Comparison of ENCODE assay signal across 13 cellular contexts in genomic region chr5:55997742-55998351, GRCh38. TPM values are rescaled to one million over a fixed set of nuclear protein-coding genes. Genes with fewer than 3 reads are reported as not detected.
DNase-seq lines count a peak whose midpoint lies in the region; ATAC-seq, FAIRE-seq and TF ChIP-seq lines count a peak whose summit lies in the region.
"Had no signal": no experiment of that assay in that cellular context is flagged by ENCODE, and none has a peak within 500 bp of the region (broad histone marks: within the 10 kb centered on the region; RNA-seq: fewer than 3 reads in every experiment).

No MANE protein-coding gene starts in this region.

- H4K20me1 ChIP-seq in hepatocyte (ENCODE audit: insufficient read depth, poor library complexity, severe bottlenecking), result peaks cover 8% of the 10 kb centered on the region

- H3K9me3 Mint-ChIP-seq in activated T-helper 17 cell treated with anti-CD3 and anti-CD28 coated beads, Interleukin-2, amount 50 U/mL, for 72 hours, result no peaks in the 10 kb centered on the region

- H3K36me3 Mint-ChIP-seq in activated T-helper 17 cell treated with anti-CD3 and anti-CD28 coated beads, Interleukin-2, amount 50 U/mL, for 72 hours (ENCODE audit: low read depth), result peaks cover 16% of the 10 kb centered on the region

- peaks cover 24% of the 10 kb centered on the region for H3K79me2 ChIP-seq in hepatocyte

- H3K27me3 ChIP-seq in hepatocyte, result no peaks in the 10 kb centered on the region
- H3K27me3 ChIP-seq in esophagus squamous epithelium, result no peaks in the 10 kb centered on the region
- H3K27me3 ChIP-seq: SJSA1 had no signal

- no peaks in the 10 kb centered on the region for H3K27me3 Mint-ChIP-seq in activated T-helper 17 cell treated with anti-CD3 and anti-CD28 coated beads, Interleukin-2, amount 50 U/mL, for 72 hours

- TF ChIP-seq CTCF in hepatocyte (IDR thresholded peaks at IDR 0.05; ENCODE audit: poor library complexity), result no peak
- no peak for TF ChIP-seq CTCF in esophagus squamous epithelium (IDR thresholded peaks at IDR 0.05)
- no peak for TF ChIP-seq CTCF in kidney (IDR thresholded peaks at IDR 0.05; ENCODE audit: borderline replicate concordance, extremely low read depth, insufficient read depth)

- peak overlapping the region; percentile 0 for H3K4me3 Mint-ChIP-seq in activated T-helper 17 cell treated with anti-CD3 and anti-CD28 coated beads, Interleukin-2, amount 50 U/mL, for 72 hours

- TF ChIP-seq POLR2A in esophagus squamous epithelium (IDR thresholded peaks at IDR 0.05), result no peak

- H3K27ac Mint-ChIP-seq in activated T-helper 17 cell treated with anti-CD3 and anti-CD28 coated beads, Interleukin-2, amount 50 U/mL, for 72 hours, result no peak overlapping the region

- H3K4me2 ChIP-seq in hepatocyte, result no peak overlapping the region

- H3K36me3 ChIP-seq in hepatocyte (replicated peaks; ENCODE audit: insufficient read depth, low read depth) (no peaks in the 10 kb centered on the region), esophagus squamous epithelium (no peaks in the 10 kb centered on the region), kidney (ENCODE audit: control insufficient read depth in 1 of 2, insufficient read depth in 2 of 2, low read length in 2 of 2) (no peaks in the 10 kb centered on the region)

- 84% methylated on average over 5 of the region's 5 CpGs for WGBS in hepatocyte (ENCODE audit: low lambda C conversion rate, missing lambda C conversion rate)
- WGBS in esophagus squamous epithelium, 2 donors, result 78 to 80% methylated on average over 5 of the region's 5 CpGs

- ATAC-seq in activated T-helper 17 cell treated with anti-CD3 and anti-CD28 coated beads, Interleukin-2, amount 50 U/mL, for 72 hours (replicated peaks), result peak; percentile 33
- ATAC-seq in GM19324 (IDR thresholded peaks at IDR 0.05; ENCODE audit: low FRiP score, unreplicated experiment) (no peak), left ventricle myocardium superior (no peak)

- H3K4me1 Mint-ChIP-seq in activated T-helper 17 cell treated with anti-CD3 and anti-CD28 coated beads, Interleukin-2, amount 50 U/mL, for 72 hours, result peaks cover 13% of the 10 kb centered on the region

- H3K4me1 ChIP-seq in hepatocyte (ENCODE audit: insufficient read depth) (peaks cover 13% of the 10 kb centered on the region), esophagus squamous epithelium (peaks cover 4 to 24% (median 5%) of the 10 kb centered on the region in 3 donors), kidney (ENCODE audit: control insufficient read depth in 1 of 2, insufficient read depth in 1 of 2, low read depth in 1 of 2, low read length in 2 of 2) (peaks cover 0 to 8% of the 10 kb centered on the region in 2 donors)

- H3K27ac ChIP-seq in hepatocyte (peak overlapping the region; percentile 73), esophagus squamous epithelium (no peak overlapping the region), kidney (ENCODE audit: low read depth in 2 of 2, low read length in 2 of 2) (no peak overlapping the region)
- H3K27ac ChIP-seq: SJSA1 had no signal

- H3K9me2 ChIP-seq in hepatocyte (replicated peaks; ENCODE audit: insufficient read depth), result no peaks in the 10 kb centered on the region

- DNase-seq in AG20443 (ENCODE audit: low spot score) (peak; percentile 38), HCEC 1CT (peak; percentile 87), hepatocyte (ENCODE audit: low spot score) (peak; percentile 28), esophagus squamous epithelium (lab: John Stamatoyannopoulos, UW) (no peak), left ventricle myocardium superior (no peak), kidney (no peak)
- DNase-seq: DMS53, NCI-H2171 had no signal

- H3K9ac ChIP-seq in kidney (ENCODE audit: low read length in 2 of 2), result no peak overlapping the region

- H2AFZ ChIP-seq in hepatocyte, result no peak overlapping the region

- intact Hi-C loops in esophagus squamous epithelium (cut with DNase I), result no loop called here
- intact Hi-C loops in left ventricle myocardium superior (cut with micrococcal nuclease), result no loop called here
- intact Hi-C loops in kidney (cut with DNase I), result no loop called here

- H3K4me3 ChIP-seq in hepatocyte, result no peak overlapping the region
- H3K4me3 ChIP-seq in esophagus squamous epithelium, result no peak overlapping the region
- H3K4me3 ChIP-seq in kidney (ENCODE audit: low read length in 2 of 2), result no peak overlapping the region
- H3K4me3 ChIP-seq: SJSA1 had no signal

- H3K9me3 ChIP-seq in hepatocyte (ENCODE audit: low read depth) (peaks cover 4% of the 10 kb centered on the region), esophagus squamous epithelium (no peaks in the 10 kb centered on the region), kidney (ENCODE audit: control insufficient read depth in 1 of 2, low read length in 2 of 2) (peaks cover 0 to 5% of the 10 kb centered on the region in 2 donors)
- H3K9me3 ChIP-seq: SJSA1 had no signal

- no peak for FAIRE-seq in kidney (lab: Jason Lieb, UNC)
- FAIRE-seq: colon, GM18507 had no signal

RNA-seq across cellular contexts. Expression of gene IL6ST, which starts 3.1 kb away (rescaled TPM):
- 10 to 100 TPM; 28.1 to 66.8 TPM for total RNA-seq in activated T-helper 17 cell treated with anti-CD3 and anti-CD28 coated beads, Interleukin-2, amount 50 U/mL, for 72 hours
- 503 and 527 TPM in 2 replicates for total RNA-seq in hepatocyte
- 173 and 219 TPM in 2 replicates for polyA plus RNA-seq in hepatocyte
- total RNA-seq in esophagus squamous epithelium, result 100 to 1,000 TPM in 2 of 4 donors, 10 to 100 TPM in 2; 71.4 to 246 (median 116) TPM
- total RNA-seq in left ventricle myocardium superior, result 153 TPM
- total RNA-seq in kidney, result 378 TPM
- polyA plus RNA-seq in kidney (ENCODE audit: insufficient read depth, low read depth, low replicate concordance), result 39.2 TPM

Comparison
In these comparisons a context has a peak if more than half of its experiments do, and no peak if none do; other contexts are left out.
1. DNase-seq: peak in AG20443 (single experiment), HCEC 1CT (single experiment) and hepatocyte (single experiment); none in esophagus squamous epithelium (single experiment), left ventricle myocardium superior (single experiment) and kidney (single experiment).